In the genomic region with DNA sequence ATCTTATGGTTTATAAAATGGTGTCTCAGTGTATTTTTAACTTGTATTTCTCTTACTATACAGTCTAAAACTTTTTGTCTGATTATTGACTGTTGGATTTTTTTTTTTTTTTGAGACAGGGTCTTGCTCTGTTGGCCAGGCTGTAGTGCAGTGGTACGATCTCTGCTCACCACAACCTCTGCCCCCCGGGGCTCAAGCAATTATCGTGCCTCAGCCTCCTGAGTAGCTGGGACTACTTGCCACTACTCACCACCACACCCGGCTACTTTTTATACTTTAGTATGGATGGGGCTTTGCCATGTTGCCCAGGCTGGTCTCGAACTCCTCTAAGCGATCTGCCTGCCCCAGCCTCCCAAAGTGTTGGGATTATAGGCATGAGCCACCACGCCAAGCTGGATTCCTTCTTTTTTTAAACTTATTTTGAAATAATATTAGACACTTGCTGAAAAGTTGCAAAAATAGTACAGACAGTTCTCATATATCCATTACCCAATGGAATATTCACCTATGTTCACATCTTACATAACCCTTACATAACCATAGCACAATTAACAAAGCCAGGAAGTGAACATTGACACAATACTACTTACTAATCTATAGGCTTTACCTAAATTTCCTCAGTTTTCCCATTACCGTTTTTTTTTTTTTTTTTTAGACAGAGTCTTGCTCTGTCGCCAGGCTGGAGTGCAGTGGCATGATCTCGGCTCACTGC, we compare ENCODE assay signal across 1 cellular context.
TF ChIP-seq lines count a peak whose summit lies in the region.

No MANE protein-coding gene starts in this region.

TF ChIP-seq in GM23338, 12 proteins besides CTCF, POLR2A, EP300 and RAD21:
- TF ChIP-seq, protein P1, sequence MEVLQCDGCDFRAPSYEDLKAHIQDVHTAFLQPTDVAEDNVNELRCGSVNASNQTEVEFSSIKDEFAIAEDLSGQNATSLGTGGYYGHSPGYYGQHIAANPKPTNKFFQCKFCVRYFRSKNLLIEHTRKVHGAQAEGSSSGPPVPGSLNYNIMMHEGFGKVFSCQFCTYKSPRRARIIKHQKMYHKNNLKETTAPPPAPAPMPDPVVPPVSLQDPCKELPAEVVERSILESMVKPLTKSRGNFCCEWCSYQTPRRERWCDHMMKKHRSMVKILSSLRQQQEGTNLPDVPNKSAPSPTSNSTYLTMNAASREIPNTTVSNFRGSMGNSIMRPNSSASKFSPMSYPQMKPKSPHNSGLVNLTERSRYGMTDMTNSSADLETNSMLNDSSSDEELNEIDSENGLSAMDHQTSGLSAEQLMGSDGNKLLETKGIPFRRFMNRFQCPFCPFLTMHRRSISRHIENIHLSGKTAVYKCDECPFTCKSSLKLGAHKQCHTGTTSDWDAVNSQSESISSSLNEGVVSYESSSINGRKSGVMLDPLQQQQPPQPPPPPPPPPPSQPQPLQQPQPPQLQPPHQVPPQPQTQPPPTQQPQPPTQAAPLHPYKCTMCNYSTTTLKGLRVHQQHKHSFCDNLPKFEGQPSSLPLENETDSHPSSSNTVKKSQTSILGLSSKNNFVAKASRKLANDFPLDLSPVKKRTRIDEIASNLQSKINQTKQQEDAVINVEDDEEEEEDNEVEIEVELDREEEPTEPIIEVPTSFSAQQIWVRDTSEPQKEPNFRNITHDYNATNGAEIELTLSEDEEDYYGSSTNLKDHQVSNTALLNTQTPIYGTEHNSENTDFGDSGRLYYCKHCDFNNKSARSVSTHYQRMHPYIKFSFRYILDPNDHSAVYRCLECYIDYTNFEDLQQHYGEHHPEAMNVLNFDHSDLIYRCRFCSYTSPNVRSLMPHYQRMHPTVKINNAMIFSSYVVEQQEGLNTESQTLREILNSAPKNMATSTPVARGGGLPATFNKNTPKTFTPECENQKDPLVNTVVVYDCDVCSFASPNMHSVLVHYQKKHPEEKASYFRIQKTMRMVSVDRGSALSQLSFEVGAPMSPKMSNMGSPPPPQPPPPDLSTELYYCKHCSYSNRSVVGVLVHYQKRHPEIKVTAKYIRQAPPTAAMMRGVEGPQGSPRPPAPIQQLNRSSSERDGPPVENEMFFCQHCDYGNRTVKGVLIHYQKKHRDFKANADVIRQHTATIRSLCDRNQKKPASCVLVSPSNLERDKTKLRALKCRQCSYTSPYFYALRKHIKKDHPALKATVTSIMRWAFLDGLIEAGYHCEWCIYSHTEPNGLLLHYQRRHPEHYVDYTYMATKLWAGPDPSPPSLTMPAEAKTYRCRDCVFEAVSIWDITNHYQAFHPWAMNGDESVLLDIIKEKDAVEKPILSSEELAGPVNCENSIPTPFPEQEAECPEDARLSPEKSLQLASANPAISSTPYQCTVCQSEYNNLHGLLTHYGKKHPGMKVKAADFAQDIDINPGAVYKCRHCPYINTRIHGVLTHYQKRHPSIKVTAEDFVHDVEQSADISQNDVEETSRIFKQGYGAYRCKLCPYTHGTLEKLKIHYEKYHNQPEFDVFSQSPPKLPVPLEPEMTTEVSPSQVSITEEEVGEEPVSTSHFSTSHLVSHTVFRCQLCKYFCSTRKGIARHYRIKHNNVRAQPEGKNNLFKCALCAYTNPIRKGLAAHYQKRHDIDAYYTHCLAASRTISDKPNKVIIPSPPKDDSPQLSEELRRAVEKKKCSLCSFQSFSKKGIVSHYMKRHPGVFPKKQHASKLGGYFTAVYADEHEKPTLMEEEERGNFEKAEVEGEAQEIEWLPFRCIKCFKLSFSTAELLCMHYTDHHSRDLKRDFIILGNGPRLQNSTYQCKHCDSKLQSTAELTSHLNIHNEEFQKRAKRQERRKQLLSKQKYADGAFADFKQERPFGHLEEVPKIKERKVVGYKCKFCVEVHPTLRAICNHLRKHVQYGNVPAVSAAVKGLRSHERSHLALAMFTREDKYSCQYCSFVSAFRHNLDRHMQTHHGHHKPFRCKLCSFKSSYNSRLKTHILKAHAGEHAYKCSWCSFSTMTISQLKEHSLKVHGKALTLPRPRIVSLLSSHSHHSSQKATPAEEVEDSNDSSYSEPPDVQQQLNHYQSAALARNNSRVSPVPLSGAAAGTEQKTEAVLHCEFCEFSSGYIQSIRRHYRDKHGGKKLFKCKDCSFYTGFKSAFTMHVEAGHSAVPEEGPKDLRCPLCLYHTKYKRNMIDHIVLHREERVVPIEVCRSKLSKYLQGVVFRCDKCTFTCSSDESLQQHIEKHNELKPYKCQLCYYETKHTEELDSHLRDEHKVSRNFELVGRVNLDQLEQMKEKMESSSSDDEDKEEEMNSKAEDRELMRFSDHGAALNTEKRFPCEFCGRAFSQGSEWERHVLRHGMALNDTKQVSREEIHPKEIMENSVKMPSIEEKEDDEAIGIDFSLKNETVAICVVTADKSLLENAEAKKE (CRISPR knock-in tag; IDR thresholded peaks at IDR 0.05) = no peak
- TF ChIP-seq EZH2phosphoT487 (IDR thresholded peaks at IDR 0.05; ENCODE audit: unreplicated experiment) (no peak), STAT1 (IDR thresholded peaks at IDR 0.05; ENCODE audit: unreplicated experiment) (no peak), EZH2 (IDR thresholded peaks at IDR 0.05; ENCODE audit: low read depth, unreplicated experiment) (no peak), ZNF331 (CRISPR knock-in tag; IDR thresholded peaks at IDR 0.05; ENCODE audit: low read depth) (no peak), JUNB (IDR thresholded peaks at IDR 0.05; ENCODE audit: unreplicated experiment) (no peak), REST (IDR thresholded peaks at IDR 0.05; ENCODE audit: unreplicated experiment) (no peak), POLR2AphosphoS5 (IDR thresholded peaks at IDR 0.05; ENCODE audit: low read depth) (no peak), CREB1 (CRISPR knock-in tag; IDR thresholded peaks at IDR 0.05; ENCODE audit: low read depth) (no peak), ZNF114 (CRISPR knock-in tag; IDR thresholded peaks at IDR 0.05) (no peak), NANOG (IDR thresholded peaks at IDR 0.05; ENCODE audit: borderline replicate concordance) (no peak)
- TF ChIP-seq, protein P2, sequence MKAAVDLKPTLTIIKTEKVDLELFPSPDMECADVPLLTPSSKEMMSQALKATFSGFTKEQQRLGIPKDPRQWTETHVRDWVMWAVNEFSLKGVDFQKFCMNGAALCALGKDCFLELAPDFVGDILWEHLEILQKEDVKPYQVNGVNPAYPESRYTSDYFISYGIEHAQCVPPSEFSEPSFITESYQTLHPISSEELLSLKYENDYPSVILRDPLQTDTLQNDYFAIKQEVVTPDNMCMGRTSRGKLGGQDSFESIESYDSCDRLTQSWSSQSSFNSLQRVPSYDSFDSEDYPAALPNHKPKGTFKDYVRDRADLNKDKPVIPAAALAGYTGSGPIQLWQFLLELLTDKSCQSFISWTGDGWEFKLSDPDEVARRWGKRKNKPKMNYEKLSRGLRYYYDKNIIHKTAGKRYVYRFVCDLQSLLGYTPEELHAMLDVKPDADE (IDR thresholded peaks at IDR 0.05) = no peak
